18 cellular contexts compared by ENCODE assay signal in the genomic region with DNA sequence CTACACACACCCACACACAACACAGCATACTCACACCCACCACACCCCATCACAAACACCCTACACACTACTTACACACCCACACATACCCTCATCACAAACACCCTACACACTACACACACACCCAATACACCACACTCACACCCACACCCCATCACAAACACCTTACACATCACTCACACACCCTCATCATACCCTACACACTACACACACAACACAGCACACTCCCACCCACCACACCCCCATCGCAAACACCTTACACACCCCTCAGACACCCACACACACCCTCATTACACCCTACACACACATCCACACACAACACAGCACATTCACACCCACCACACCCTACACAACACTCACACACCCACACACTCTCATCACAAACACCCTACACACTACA.
"Had no signal": no experiment of that assay in that cellular context is flagged by ENCODE, and none has a peak within 500 bp of the region (broad histone marks: within the 10 kb centered on the region; RNA-seq: fewer than 3 reads in every experiment).

No MANE protein-coding gene starts in this region.

- H3K4me3 ChIP-seq: esophagus muscularis mucosa, gastroesophageal sphincter, sigmoid colon, testis, upper lobe of left lung had no signal

- H3K4me1 ChIP-seq: gastroesophageal sphincter, sigmoid colon, upper lobe of left lung had no signal

- H3K79me2 ChIP-seq: parathyroid adenoma had no signal

- DNase-seq: activated CD4-positive, CD25-positive, alpha-beta regulatory T cell treated with anti-CD3 and anti-CD28 coated beads, Interleukin-2, amount 50 U/mL, for 72 hours; activated CD8-positive, alpha-beta memory T cell treated with anti-CD3 and anti-CD28 coated beads for 24 hours; activated naive CD8-positive, alpha-beta T cell treated with anti-CD3 and anti-CD28 coated beads for 36 hours; amniotic stem cell; cortex of kidney; sigmoid colon; stimulated activated CD4-positive, alpha-beta T cell treated with anti-CD3 and anti-CD28 coated beads, Interleukin-4, amount 100 ng/mL, for 24 hours; testis had no signal

- H3K27ac Mint-ChIP-seq: activated naive CD8-positive, alpha-beta T cell treated with anti-CD3 and anti-CD28 coated beads for 36 hours; stimulated activated effector memory CD8-positive, alpha-beta T cell treated with anti-CD3 and anti-CD28 coated beads, Interleukin-12 subunit alpha, Interleukin-12 subunit beta, amount 100 ng/mL, for 72 hours had no signal

- H3K27me3 Mint-ChIP-seq: activated naive CD8-positive, alpha-beta T cell treated with anti-CD3 and anti-CD28 coated beads for 36 hours had no signal

- H3K4me3 Mint-ChIP-seq: activated naive CD8-positive, alpha-beta T cell treated with anti-CD3 and anti-CD28 coated beads for 36 hours; stimulated activated effector memory CD8-positive, alpha-beta T cell treated with anti-CD3 and anti-CD28 coated beads, Interleukin-12 subunit alpha, Interleukin-12 subunit beta, amount 100 ng/mL, for 72 hours; T-helper 1 cell treated with Interleukin-12 subunit alpha and Interleukin-12 subunit beta and Interleukin-4 antibody, amounts not matched to agents 30 μg/mL and 1 μg/mL, for 36 hours had no signal

- H3K4me1 Mint-ChIP-seq: activated naive CD8-positive, alpha-beta T cell treated with anti-CD3 and anti-CD28 coated beads for 36 hours had no signal

- H3K9me3 ChIP-seq: esophagus muscularis mucosa, gastroesophageal sphincter, neutrophil, sigmoid colon, testis, upper lobe of left lung had no signal

- H3K9ac ChIP-seq: parathyroid adenoma had no signal

- ATAC-seq: gastroesophageal sphincter; left ventricle myocardium superior; stimulated activated effector memory CD8-positive, alpha-beta T cell treated with anti-CD3 and anti-CD28 coated beads, Interleukin-12 subunit alpha, Interleukin-12 subunit beta, amount 100 ng/mL, for 72 hours had no signal

- FAIRE-seq: endothelial cell of umbilical vein had no signal

- H3K27me3 ChIP-seq: esophagus muscularis mucosa, gastroesophageal sphincter, neutrophil, sigmoid colon, testis, upper lobe of left lung had no signal

- H3K27ac ChIP-seq: esophagus muscularis mucosa, gastroesophageal sphincter, neutrophil, parathyroid adenoma, sigmoid colon, testis, upper lobe of left lung, VCaP had no signal

- H3K9me3 Mint-ChIP-seq: stimulated activated effector memory CD8-positive, alpha-beta T cell treated with anti-CD3 and anti-CD28 coated beads, Interleukin-12 subunit alpha, Interleukin-12 subunit beta, amount 100 ng/mL, for 72 hours; T-helper 1 cell treated with Interleukin-12 subunit alpha and Interleukin-12 subunit beta and Interleukin-4 antibody, amounts not matched to agents 30 μg/mL and 1 μg/mL, for 36 hours had no signal

- H2AFZ ChIP-seq: parathyroid adenoma had no signal

- H3K36me3 ChIP-seq: neutrophil had no signal

- H3K36me3 Mint-ChIP-seq: stimulated activated effector memory CD8-positive, alpha-beta T cell treated with anti-CD3 and anti-CD28 coated beads, Interleukin-12 subunit alpha, Interleukin-12 subunit beta, amount 100 ng/mL, for 72 hours had no signal
